Comparison of ENCODE assay signal across 26 cellular contexts in genomic region chr6:89924231-89924630, GRCh38. TPM values are rescaled to one million over a fixed set of nuclear protein-coding genes. Genes with fewer than 3 reads are reported as not detected.
"Had no signal": no experiment of that assay in that cellular context is flagged by ENCODE, and none has a peak within 500 bp of the region (broad histone marks: within the 10 kb centered on the region; RNA-seq: fewer than 3 reads in every experiment).

No MANE protein-coding gene starts in this region.

- H3K27ac ChIP-seq: adrenal gland, ascending aorta, brain microvascular endothelial cell, lower lobe of right lung, thoracic aorta, vagina had no signal

- H3K36me3 ChIP-seq: adrenal gland, brain microvascular endothelial cell, lower lobe of right lung, thoracic aorta, vagina had no signal

- DNase-seq: activated naive CD4-positive, alpha-beta T cell treated with anti-CD3 and anti-CD28 coated beads, Interleukin-2, amount 10 ng/mL, durations not matched to agents 7 days and 5 days; activated T-cell treated with anti-CD3 and anti-CD28 coated beads, Interleukin-2, amount 50 U/mL, for 1 hour; brain microvascular endothelial cell; caudate nucleus; effector CD8-positive, alpha-beta T cell; foreskin melanocyte; lower lobe of right lung; mesendoderm; natural killer cell; small intestine; stimulated activated CD4-positive, alpha-beta T cell treated with anti-CD3 and anti-CD28 coated beads, Interleukin-2, amount 100 ng/mL, for 24 hours had no signal

- H3K27ac Mint-ChIP-seq: activated naive CD4-positive, alpha-beta T cell treated with anti-CD3 and anti-CD28 coated beads, Interleukin-2, amount 10 ng/mL, durations not matched to agents 7 days and 5 days; dendritic cell treated with granulocyte-macrophage colony-stimulating factor and Interleukin-4, amounts not matched to agents 40 ng/mL and 50 ng/mL, for 4 days; natural killer cell; stimulated activated memory B cell treated with anti-CD40 and anti-IgM and Interleukin-4, amounts not matched to agents 10 μg/mL and 1 μg/mL and 100 μg/mL, for 72 hours; type B pancreatic cell had no signal

- H3K27me3 Mint-ChIP-seq: dendritic cell treated with granulocyte-macrophage colony-stimulating factor and Interleukin-4, amounts not matched to agents 40 ng/mL and 50 ng/mL, for 4 days; type B pancreatic cell had no signal

- H3K4me3 ChIP-seq: adrenal gland, ascending aorta, lower lobe of right lung, thoracic aorta, vagina had no signal

- H3K9me3 ChIP-seq: adrenal gland, ascending aorta, lower lobe of right lung, thoracic aorta, vagina had no signal

- ATAC-seq: left lobe of liver; lower lobe of right lung; natural killer cell; sciatic nerve; stimulated activated memory B cell treated with anti-CD40 and anti-IgM and Interleukin-4, amounts not matched to agents 10 μg/mL and 1 μg/mL and 100 μg/mL, for 72 hours had no signal

- H3K4me1 ChIP-seq: adrenal gland, ascending aorta, lower lobe of right lung, vagina had no signal

- H3K27me3 ChIP-seq: ascending aorta, brain microvascular endothelial cell, vagina had no signal

- H3K4me3 Mint-ChIP-seq: activated naive CD4-positive, alpha-beta T cell treated with anti-CD3 and anti-CD28 coated beads, Interleukin-2, amount 10 ng/mL, durations not matched to agents 7 days and 5 days; dendritic cell treated with granulocyte-macrophage colony-stimulating factor and Interleukin-4, amounts not matched to agents 40 ng/mL and 50 ng/mL, for 4 days; natural killer cell; stimulated activated memory B cell treated with anti-CD40 and anti-IgM and Interleukin-4, amounts not matched to agents 10 μg/mL and 1 μg/mL and 100 μg/mL, for 72 hours; type B pancreatic cell had no signal

- H3K9me3 Mint-ChIP-seq: dendritic cell treated with granulocyte-macrophage colony-stimulating factor and Interleukin-4, amounts not matched to agents 40 ng/mL and 50 ng/mL, for 4 days; natural killer cell; stimulated activated memory B cell treated with anti-CD40 and anti-IgM and Interleukin-4, amounts not matched to agents 10 μg/mL and 1 μg/mL and 100 μg/mL, for 72 hours; type B pancreatic cell had no signal

RNA-seq across cellular contexts. Expression of gene GJA10, which starts 30.0 kb away (rescaled TPM):
- total RNA-seq: adrenal gland, ascending aorta, kidney epithelial cell, left lobe of liver, lower lobe of right lung, mucosa of gallbladder, natural killer cell, osteoblast, posterior vena cava, renal cortical epithelial cell, sciatic nerve, thoracic aorta, vagina had no signal
- polyA plus RNA-seq: adrenal gland, esophagus, small intestine had no signal
